ENCODE assay signal across 1 cellular context in the genomic region with DNA sequence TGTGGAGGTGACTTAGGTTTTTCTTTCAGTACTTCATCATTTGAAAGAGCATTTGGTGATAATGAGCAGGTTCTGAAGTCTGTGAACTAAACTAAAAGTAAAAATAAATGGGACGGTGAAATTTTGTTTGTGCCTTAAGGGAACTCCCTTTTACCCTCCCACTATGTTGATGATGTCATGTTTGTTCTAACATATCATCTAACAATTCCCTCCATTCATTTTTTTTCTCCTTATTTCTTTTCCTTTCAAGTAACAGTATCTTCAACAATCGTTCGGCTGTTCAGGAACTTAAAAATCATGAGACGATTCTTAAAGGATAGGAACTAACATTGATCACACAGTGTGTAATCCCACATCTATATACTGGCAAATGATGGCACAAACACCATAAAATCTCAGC.
TF ChIP-seq lines count a peak whose summit lies in the region.

No MANE protein-coding gene starts in this region.

TF ChIP-seq in HCT116, 20 proteins besides CTCF, POLR2A, EP300 and RAD21 (continued from another document):
- no peak for TF ChIP-seq ELF1 (IDR thresholded peaks at IDR 0.05; ENCODE audit: borderline replicate concordance, low read depth)
TF ChIP-seq in HCT116: peak in this region for 0.
